In the genomic region with DNA sequence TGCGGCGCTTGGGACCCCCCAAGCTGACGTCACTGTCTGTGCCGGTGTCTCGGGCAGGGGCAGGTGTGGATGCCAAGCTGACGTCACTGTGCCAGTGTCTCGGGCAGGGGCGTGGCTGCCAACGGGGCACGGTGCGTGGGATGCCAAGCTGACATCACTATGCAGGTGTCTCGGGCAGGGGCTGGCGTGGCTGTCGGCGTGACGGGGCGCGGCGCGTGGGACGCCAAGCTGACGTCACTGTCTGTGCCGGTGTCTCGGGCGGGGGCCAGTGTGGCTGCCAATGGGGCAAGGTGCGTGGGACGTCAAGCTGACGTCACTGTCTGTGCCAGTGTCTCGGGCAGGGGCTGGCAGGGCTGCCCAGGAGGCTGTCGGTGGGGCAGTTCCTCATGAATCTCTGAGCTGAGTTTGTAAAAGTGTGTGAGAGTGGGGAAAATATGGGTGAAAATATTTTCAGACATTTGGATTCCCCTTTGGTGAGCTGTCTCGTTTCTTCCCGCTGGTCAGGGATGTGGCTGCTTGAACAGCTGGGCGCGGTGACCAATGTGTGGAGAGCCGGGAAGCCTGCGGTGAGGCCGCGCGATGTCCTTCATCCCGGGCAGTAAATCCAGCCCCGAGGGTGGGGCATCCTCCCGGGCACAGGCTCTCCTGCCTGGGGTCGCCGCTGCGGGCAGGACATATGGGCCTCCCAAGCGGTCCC, we compare ENCODE assay signal across 15 cellular contexts.
"Had no signal": no experiment of that assay in that cellular context is flagged by ENCODE, and none has a peak within 500 bp of the region (broad histone marks: within the 10 kb centered on the region; RNA-seq: fewer than 3 reads in every experiment).

No MANE protein-coding gene starts in this region.

- H3K4me2 ChIP-seq: smooth muscle cell had no signal

- DNase-seq: activated CD4-positive, alpha-beta memory T cell treated with anti-CD3 and anti-CD28 coated beads, Interleukin-2, amount 10 ng/mL, durations not matched to agents 7 days and 5 days; activated CD4-positive, alpha-beta T cell treated with anti-CD3 and anti-CD28 coated beads for 4 hours; activated effector memory CD4-positive, alpha-beta T cell treated with anti-CD3 and anti-CD28 coated beads, Interleukin-2, amount 50 U/mL, for 16 hours; activated T-cell treated with anti-CD3 and anti-CD28 coated beads, Interleukin-2, amount 50 U/mL, for 48 hours; adrenal gland; dorsolateral prefrontal cortex; endodermal cell; kidney glomerular epithelial cell; left ventricle myocardium superior; stimulated activated CD4-positive, alpha-beta T cell treated with anti-CD3 and anti-CD28 coated beads, Interleukin-4, amount 100 ng/mL, for 4 hours; stimulated activated CD8-positive, alpha-beta memory T cell treated with anti-CD3 and anti-CD28 coated beads, Interleukin-4, amount 100 ng/mL, for 48 hours; stimulated activated naive CD8-positive, alpha-beta T cell treated with anti-CD3 and anti-CD28 coated beads, Interleukin-15, Interleukin-2, amounts not matched to agents 100 U/mL and 50 U/mL, for 24 hours had no signal

- H3K27me3 ChIP-seq: adrenal gland, cardiac muscle cell had no signal

- H3K4me3 ChIP-seq: adrenal gland, cardiac muscle cell, dorsolateral prefrontal cortex, smooth muscle cell had no signal

- H3K9me3 ChIP-seq: adrenal gland had no signal

- ATAC-seq: left ventricle myocardium superior; stimulated activated naive CD8-positive, alpha-beta T cell treated with anti-CD3 and anti-CD28 coated beads, Interleukin-15, Interleukin-2, amounts not matched to agents 100 U/mL and 50 U/mL, for 24 hours; WTC11 had no signal

- H3K36me3 ChIP-seq: adrenal gland, cardiac muscle cell had no signal

- H3K27ac ChIP-seq: adrenal gland, cardiac muscle cell had no signal

- H3K4me1 ChIP-seq: adrenal gland had no signal
